In the genomic region with DNA sequence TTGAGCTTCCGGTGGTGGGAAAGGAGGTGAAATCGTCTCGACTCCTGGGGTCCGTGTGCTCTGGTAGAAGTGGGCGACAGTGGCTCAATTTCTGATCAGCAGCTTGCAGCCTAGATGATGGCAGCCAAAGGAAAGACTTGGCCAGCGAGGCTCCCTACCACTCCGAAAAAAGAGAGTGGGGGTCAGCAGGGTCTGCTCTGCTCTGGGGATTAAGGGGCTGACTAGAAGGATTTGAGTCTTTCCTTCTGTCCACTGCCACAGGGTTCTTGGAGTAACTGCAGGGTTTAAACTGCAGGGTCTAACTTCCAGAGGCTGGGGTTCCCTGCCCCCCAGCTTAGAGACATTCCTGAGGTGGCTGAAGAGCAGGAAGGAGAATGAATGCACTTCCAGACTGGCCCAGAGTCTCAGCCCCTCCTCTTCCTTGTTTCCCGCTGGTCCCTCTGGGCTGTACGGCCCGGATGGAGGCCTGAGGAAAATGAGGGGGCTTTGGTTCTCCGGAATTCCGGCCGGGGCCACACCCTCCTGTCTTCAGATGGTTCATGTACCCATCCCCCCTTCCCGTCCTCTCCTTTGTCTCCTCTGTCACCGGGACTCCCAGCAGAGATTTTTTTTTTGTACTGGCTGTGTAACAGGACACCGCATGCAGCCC, we compare ENCODE assay signal across 2 cellular contexts.
TF ChIP-seq lines count a peak whose summit lies in the region.

No MANE protein-coding gene starts in this region.

TF ChIP-seq in A549, 52 proteins besides CTCF, POLR2A, EP300 and RAD21 (continued from another document):
- TF ChIP-seq, protein P1, sequence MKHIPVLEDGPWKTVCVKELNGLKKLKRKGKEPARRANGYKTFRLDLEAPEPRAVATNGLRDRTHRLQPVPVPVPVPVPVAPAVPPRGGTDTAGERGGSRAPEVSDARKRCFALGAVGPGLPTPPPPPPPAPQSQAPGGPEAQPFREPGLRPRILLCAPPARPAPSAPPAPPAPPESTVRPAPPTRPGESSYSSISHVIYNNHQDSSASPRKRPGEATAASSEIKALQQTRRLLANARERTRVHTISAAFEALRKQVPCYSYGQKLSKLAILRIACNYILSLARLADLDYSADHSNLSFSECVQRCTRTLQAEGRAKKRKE (CRISPR knock-in tag; IDR thresholded peaks at IDR 0.05; ENCODE audit: low read depth) = no peak
- TF ChIP-seq E2F6 (IDR thresholded peaks at IDR 0.05; ENCODE audit: borderline replicate concordance, low read depth) (peak; percentile 65), REST (IDR thresholded peaks at IDR 0.05) (no peak), JUNB (IDR thresholded peaks at IDR 0.05) (no peak)
- TF ChIP-seq, protein P2, sequence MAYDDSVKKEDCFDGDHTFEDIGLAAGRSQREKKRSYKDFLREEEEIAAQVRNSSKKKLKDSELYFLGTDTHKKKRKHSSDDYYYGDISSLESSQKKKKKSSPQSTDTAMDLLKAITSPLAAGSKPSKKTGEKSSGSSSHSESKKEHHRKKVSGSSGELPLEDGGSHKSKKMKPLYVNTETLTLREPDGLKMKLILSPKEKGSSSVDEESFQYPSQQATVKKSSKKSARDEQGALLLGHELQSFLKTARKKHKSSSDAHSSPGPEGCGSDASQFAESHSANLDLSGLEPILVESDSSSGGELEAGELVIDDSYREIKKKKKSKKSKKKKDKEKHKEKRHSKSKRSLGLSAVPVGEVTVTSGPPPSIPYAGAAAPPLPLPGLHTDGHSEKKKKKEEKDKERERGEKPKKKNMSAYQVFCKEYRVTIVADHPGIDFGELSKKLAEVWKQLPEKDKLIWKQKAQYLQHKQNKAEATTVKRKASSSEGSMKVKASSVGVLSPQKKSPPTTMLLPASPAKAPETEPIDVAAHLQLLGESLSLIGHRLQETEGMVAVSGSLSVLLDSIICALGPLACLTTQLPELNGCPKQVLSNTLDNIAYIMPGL (CRISPR knock-in tag; IDR thresholded peaks at IDR 0.05; ENCODE audit: borderline replicate concordance) = no peak

TF ChIP-seq in WTC11, 78 proteins besides CTCF, POLR2A, EP300 and RAD21 (continued from another document):
- TF ChIP-seq, protein P3, sequence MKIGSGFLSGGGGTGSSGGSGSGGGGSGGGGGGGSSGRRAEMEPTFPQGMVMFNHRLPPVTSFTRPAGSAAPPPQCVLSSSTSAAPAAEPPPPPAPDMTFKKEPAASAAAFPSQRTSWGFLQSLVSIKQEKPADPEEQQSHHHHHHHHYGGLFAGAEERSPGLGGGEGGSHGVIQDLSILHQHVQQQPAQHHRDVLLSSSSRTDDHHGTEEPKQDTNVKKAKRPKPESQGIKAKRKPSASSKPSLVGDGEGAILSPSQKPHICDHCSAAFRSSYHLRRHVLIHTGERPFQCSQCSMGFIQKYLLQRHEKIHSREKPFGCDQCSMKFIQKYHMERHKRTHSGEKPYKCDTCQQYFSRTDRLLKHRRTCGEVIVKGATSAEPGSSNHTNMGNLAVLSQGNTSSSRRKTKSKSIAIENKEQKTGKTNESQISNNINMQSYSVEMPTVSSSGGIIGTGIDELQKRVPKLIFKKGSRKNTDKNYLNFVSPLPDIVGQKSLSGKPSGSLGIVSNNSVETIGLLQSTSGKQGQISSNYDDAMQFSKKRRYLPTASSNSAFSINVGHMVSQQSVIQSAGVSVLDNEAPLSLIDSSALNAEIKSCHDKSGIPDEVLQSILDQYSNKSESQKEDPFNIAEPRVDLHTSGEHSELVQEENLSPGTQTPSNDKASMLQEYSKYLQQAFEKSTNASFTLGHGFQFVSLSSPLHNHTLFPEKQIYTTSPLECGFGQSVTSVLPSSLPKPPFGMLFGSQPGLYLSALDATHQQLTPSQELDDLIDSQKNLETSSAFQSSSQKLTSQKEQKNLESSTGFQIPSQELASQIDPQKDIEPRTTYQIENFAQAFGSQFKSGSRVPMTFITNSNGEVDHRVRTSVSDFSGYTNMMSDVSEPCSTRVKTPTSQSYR (CRISPR knock-in tag; IDR thresholded peaks at IDR 0.05) = peak; percentile 84; the same call in 1 of the 2 replicates
- TF ChIP-seq ZBTB21 (CRISPR knock-in tag; IDR thresholded peaks at IDR 0.05; ENCODE audit: borderline replicate concordance) (no peak), FOXP1 (CRISPR knock-in tag; IDR thresholded peaks at IDR 0.05; ENCODE audit: borderline replicate concordance) (0 out of 2 replicates have a peak, but pooled peaks have one; percentile 18), ZNF138 (CRISPR knock-in tag; conservative IDR thresholded peaks at IDR 0.05) (no peak), NR2C2 (CRISPR knock-in tag; IDR thresholded peaks at IDR 0.05) (no peak), ZNF425 (CRISPR knock-in tag; conservative IDR thresholded peaks at IDR 0.05) (no peak), ZNF232 (CRISPR knock-in tag; IDR thresholded peaks at IDR 0.05) (no peak), TEAD4 (CRISPR knock-in tag; IDR thresholded peaks at IDR 0.05) (no peak), ZNF263 (CRISPR knock-in tag; IDR thresholded peaks at IDR 0.05; ENCODE audit: low read depth) (no peak), ZNF396 (CRISPR knock-in tag; IDR thresholded peaks at IDR 0.05; ENCODE audit: borderline replicate concordance) (no peak), TEAD1 (CRISPR knock-in tag; IDR thresholded peaks at IDR 0.05) (0 out of 2 replicates have a peak, but pooled peaks have one; percentile 15), MYBL2 (CRISPR knock-in tag; IDR thresholded peaks at IDR 0.05) (peak; percentile 28; the same call in 1 of the 2 replicates), ETV6 (CRISPR knock-in tag; IDR thresholded peaks at IDR 0.05) (peak; percentile 76; the same call in 1 of the 2 replicates), SP1 (CRISPR knock-in tag; conservative IDR thresholded peaks at IDR 0.05) (peak; percentile 58)
- TF ChIP-seq, protein P4, sequence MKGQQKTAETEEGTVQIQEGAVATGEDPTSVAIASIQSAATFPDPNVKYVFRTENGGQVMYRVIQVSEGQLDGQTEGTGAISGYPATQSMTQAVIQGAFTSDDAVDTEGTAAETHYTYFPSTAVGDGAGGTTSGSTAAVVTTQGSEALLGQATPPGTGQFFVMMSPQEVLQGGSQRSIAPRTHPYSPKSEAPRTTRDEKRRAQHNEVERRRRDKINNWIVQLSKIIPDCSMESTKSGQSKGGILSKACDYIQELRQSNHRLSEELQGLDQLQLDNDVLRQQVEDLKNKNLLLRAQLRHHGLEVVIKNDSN (CRISPR knock-in tag; IDR thresholded peaks at IDR 0.05) = no peak
- TF ChIP-seq, protein P2 (CRISPR knock-in tag; IDR thresholded peaks at IDR 0.05) = no peak
- TF ChIP-seq, protein P5, sequence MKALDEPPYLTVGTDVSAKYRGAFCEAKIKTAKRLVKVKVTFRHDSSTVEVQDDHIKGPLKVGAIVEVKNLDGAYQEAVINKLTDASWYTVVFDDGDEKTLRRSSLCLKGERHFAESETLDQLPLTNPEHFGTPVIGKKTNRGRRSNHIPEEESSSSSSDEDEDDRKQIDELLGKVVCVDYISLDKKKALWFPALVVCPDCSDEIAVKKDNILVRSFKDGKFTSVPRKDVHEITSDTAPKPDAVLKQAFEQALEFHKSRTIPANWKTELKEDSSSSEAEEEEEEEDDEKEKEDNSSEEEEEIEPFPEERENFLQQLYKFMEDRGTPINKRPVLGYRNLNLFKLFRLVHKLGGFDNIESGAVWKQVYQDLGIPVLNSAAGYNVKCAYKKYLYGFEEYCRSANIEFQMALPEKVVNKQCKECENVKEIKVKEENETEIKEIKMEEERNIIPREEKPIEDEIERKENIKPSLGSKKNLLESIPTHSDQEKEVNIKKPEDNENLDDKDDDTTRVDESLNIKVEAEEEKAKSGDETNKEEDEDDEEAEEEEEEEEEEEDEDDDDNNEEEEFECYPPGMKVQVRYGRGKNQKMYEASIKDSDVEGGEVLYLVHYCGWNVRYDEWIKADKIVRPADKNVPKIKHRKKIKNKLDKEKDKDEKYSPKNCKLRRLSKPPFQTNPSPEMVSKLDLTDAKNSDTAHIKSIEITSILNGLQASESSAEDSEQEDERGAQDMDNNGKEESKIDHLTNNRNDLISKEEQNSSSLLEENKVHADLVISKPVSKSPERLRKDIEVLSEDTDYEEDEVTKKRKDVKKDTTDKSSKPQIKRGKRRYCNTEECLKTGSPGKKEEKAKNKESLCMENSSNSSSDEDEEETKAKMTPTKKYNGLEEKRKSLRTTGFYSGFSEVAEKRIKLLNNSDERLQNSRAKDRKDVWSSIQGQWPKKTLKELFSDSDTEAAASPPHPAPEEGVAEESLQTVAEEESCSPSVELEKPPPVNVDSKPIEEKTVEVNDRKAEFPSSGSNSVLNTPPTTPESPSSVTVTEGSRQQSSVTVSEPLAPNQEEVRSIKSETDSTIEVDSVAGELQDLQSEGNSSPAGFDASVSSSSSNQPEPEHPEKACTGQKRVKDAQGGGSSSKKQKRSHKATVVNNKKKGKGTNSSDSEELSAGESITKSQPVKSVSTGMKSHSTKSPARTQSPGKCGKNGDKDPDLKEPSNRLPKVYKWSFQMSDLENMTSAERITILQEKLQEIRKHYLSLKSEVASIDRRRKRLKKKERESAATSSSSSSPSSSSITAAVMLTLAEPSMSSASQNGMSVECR (CRISPR knock-in tag; IDR thresholded peaks at IDR 0.05; ENCODE audit: borderline replicate concordance) = no peak
- TF ChIP-seq, protein P6, sequence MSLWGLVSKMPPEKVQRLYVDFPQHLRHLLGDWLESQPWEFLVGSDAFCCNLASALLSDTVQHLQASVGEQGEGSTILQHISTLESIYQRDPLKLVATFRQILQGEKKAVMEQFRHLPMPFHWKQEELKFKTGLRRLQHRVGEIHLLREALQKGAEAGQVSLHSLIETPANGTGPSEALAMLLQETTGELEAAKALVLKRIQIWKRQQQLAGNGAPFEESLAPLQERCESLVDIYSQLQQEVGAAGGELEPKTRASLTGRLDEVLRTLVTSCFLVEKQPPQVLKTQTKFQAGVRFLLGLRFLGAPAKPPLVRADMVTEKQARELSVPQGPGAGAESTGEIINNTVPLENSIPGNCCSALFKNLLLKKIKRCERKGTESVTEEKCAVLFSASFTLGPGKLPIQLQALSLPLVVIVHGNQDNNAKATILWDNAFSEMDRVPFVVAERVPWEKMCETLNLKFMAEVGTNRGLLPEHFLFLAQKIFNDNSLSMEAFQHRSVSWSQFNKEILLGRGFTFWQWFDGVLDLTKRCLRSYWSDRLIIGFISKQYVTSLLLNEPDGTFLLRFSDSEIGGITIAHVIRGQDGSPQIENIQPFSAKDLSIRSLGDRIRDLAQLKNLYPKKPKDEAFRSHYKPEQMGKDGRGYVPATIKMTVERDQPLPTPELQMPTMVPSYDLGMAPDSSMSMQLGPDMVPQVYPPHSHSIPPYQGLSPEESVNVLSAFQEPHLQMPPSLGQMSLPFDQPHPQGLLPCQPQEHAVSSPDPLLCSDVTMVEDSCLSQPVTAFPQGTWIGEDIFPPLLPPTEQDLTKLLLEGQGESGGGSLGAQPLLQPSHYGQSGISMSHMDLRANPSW (CRISPR knock-in tag; conservative IDR thresholded peaks at IDR 0.05; ENCODE audit: low read depth) = no peak
- TF ChIP-seq, protein P7, sequence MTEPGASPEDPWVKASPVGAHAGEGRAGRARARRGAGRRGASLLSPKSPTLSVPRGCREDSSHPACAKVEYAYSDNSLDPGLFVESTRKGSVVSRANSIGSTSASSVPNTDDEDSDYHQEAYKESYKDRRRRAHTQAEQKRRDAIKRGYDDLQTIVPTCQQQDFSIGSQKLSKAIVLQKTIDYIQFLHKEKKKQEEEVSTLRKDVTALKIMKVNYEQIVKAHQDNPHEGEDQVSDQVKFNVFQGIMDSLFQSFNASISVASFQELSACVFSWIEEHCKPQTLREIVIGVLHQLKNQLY (CRISPR knock-in tag; IDR thresholded peaks at IDR 0.05) = no peak
TF ChIP-seq in WTC11: peak in this region for 6.
